8 cellular contexts compared by ENCODE assay signal in genomic region chr19:14361824-14362223, GRCh38. TPM values are rescaled to one million over a fixed set of nuclear protein-coding genes. Genes with fewer than 3 reads are reported as not detected.
A peak's percentile ranks its signal among the peaks of the same experiment; 100 is the strongest.
DNase-seq lines count a peak whose midpoint lies in the region; ATAC-seq and TF ChIP-seq lines count a peak whose summit lies in the region.

No MANE protein-coding gene starts in this region.

- H3K9me3 Mint-ChIP-seq in CD4-positive, alpha-beta T cell: no peaks in the 10 kb centered on the region
- H3K9me3 Mint-ChIP-seq in activated CD4-positive, alpha-beta T cell treated with anti-CD3 and anti-CD28 coated beads, Interleukin-2, amount 10 ng/mL, durations not matched to agents 24 days and 14 days: no peaks in the 10 kb centered on the region
- H3K9me3 Mint-ChIP-seq in immature natural killer cell: no peaks in the 10 kb centered on the region

- no peaks in the 10 kb centered on the region for H3K27me3 Mint-ChIP-seq in CD4-positive, alpha-beta T cell
- H3K27me3 Mint-ChIP-seq in activated CD4-positive, alpha-beta T cell treated with anti-CD3 and anti-CD28 coated beads, Interleukin-2, amount 10 ng/mL, durations not matched to agents 24 days and 14 days: no peaks in the 10 kb centered on the region
- H3K27me3 Mint-ChIP-seq in immature natural killer cell (ENCODE audit: low read depth in 3 of 3): peaks cover 2 to 7% (median 4%) of the 10 kb centered on the region in 3 donors

- intact Hi-C loops in CD4-positive, alpha-beta T cell (cut with DNase I, micrococcal nuclease): loop anchor here (1.0 to 10.0 kb wide), 3 partner anchors 44 to 227 kb away; partner anchors contain the start of gene ASF1B (in 1 of the 2)
- intact Hi-C loops in activated CD4-positive, alpha-beta T cell treated with anti-CD3 and anti-CD28 coated beads, Interleukin-2, amount 10 ng/mL, durations not matched to agents 24 days and 14 days (cut with micrococcal nuclease): loop anchor here (1.0 kb wide), 2 partner anchors 23 to 44 kb away; no protein-coding TSS in a partner anchor

- no peaks in the 10 kb centered on the region for H3K36me3 ChIP-seq in HAP-1 (replicated peaks)

- no peaks in the 10 kb centered on the region for H3K36me3 Mint-ChIP-seq in CD4-positive, alpha-beta T cell (ENCODE audit: low read depth)
- peaks cover 2% of the 10 kb centered on the region for H3K36me3 Mint-ChIP-seq in activated CD4-positive, alpha-beta T cell treated with anti-CD3 and anti-CD28 coated beads, Interleukin-2, amount 10 ng/mL, durations not matched to agents 24 days and 14 days (ENCODE audit: low read depth)
- H3K36me3 Mint-ChIP-seq in immature natural killer cell: no peaks in the 10 kb centered on the region

- no peaks in the 10 kb centered on the region for H3K27me3 ChIP-seq in CD4-positive, alpha-beta T cell (ENCODE audit: control insufficient read depth, insufficient read depth, low read length)
- H3K27me3 ChIP-seq in HAP-1 (ENCODE audit: low read depth): no peaks in the 10 kb centered on the region

- H3K9me3 ChIP-seq in CD4-positive, alpha-beta T cell (ENCODE audit: control insufficient read depth, low read length): no peaks in the 10 kb centered on the region
- no peaks in the 10 kb centered on the region for H3K9me3 ChIP-seq in HAP-1

- ATAC-seq in CD4-positive, alpha-beta T cell (ENCODE audit: poor library complexity): peak; percentile 44
- ATAC-seq in HG03025 (IDR thresholded peaks at IDR 0.05; ENCODE audit: low FRiP score, unreplicated experiment): no peak
- ATAC-seq in HG03039 (IDR thresholded peaks at IDR 0.05; ENCODE audit: unreplicated experiment): no peak

- peak in 5 of 10 experiments; percentile 24 to 48 (median 43) for DNase-seq in CD4-positive, alpha-beta T cell
- DNase-seq in HAP-1 (ENCODE audit: low spot score in 2 of 2): peak; percentile 46 to 63
- DNase-seq in activated CD4-positive, alpha-beta T cell treated with anti-CD3 and anti-CD28 coated beads, Interleukin-2, amount 10 ng/mL, durations not matched to agents 24 days and 14 days: peak; percentile 83
- DNase-seq in immature natural killer cell: peak; percentile 46 to 64 (median 57)
- no peak for DNase-seq in NCI-H2227 (lab: John Stamatoyannopoulos, UW; ENCODE audit: unreplicated experiment)
- no peak for DNase-seq in T-helper 9 cell

- peaks cover 44% of the 10 kb centered on the region for H3K4me1 Mint-ChIP-seq in CD4-positive, alpha-beta T cell (ENCODE audit: low read depth)
- H3K4me1 Mint-ChIP-seq in activated CD4-positive, alpha-beta T cell treated with anti-CD3 and anti-CD28 coated beads, Interleukin-2, amount 10 ng/mL, durations not matched to agents 24 days and 14 days: peaks cover 30% of the 10 kb centered on the region
- peaks cover 49 to 53% of the 10 kb centered on the region in 2 donors for H3K4me1 Mint-ChIP-seq in immature natural killer cell

- POLR2A ChIA-PET in CD4-positive, alpha-beta T cell (lab: Charles Lee): interaction anchor here (0.7 to 14.1 kb wide), 5 partner anchors 13 to 71 kb away, joined by 3 to 240 read pairs (median 5); partner anchors contain the start of genes ADGRE5 and PKN1

- H3K27ac Mint-ChIP-seq in CD4-positive, alpha-beta T cell: peak overlapping the region; percentile 81
- peak overlapping the region; percentile 86 for H3K27ac Mint-ChIP-seq in activated CD4-positive, alpha-beta T cell treated with anti-CD3 and anti-CD28 coated beads, Interleukin-2, amount 10 ng/mL, durations not matched to agents 24 days and 14 days
- H3K27ac Mint-ChIP-seq in immature natural killer cell: peak overlapping the region; percentile 85 to 92 (median 86)

- H3K4me3 ChIP-seq in HAP-1: no peak overlapping the region

- H3K27ac ChIP-seq in CD4-positive, alpha-beta T cell (ENCODE audit: low read depth, low read length): no peak overlapping the region

- peak; percentile 29 for TF ChIP-seq CTCF in CD4-positive, alpha-beta T cell (IDR thresholded peaks at IDR 0.05)

- CTCF ChIA-PET in CD4-positive, alpha-beta T cell (lab: Charles Lee): interaction anchor here (0.6 to 5.9 kb wide), 21 partner anchors 9 to 373 kb away, joined by 3 to 93 read pairs (median 5); partner anchors contain the start of genes ADGRE5 and ASF1B

- peaks cover 17% of the 10 kb centered on the region for H3K4me1 ChIP-seq in HAP-1

- H3K4me3 Mint-ChIP-seq in CD4-positive, alpha-beta T cell: peak overlapping the region; percentile 84
- peak overlapping the region; percentile 93 for H3K4me3 Mint-ChIP-seq in activated CD4-positive, alpha-beta T cell treated with anti-CD3 and anti-CD28 coated beads, Interleukin-2, amount 10 ng/mL, durations not matched to agents 24 days and 14 days
- H3K4me3 Mint-ChIP-seq in immature natural killer cell: peak overlapping the region; percentile 71 to 85 (median 76)

- in situ Hi-C loops in HAP-1 (cut with MboI; ENCODE audit: low sequenced_read_pairs): no loop called here

RNA-seq across cellular contexts. Expression of gene ADGRE5, which starts 19.4 kb away (rescaled TPM):
- total RNA-seq in CD4-positive, alpha-beta T cell: 100 to 1,000 TPM; 745 to 751 TPM
- total RNA-seq in activated CD4-positive, alpha-beta T cell treated with anti-CD3 and anti-CD28 coated beads, Interleukin-2, amount 10 ng/mL, durations not matched to agents 24 days and 14 days: 206 and 209 TPM in 2 replicates
- polyA plus RNA-seq in immature natural killer cell: 100 to 1,000 TPM; 360 to 783 (median 485) TPM

RNA-seq across cellular contexts. Expression of gene DDX39A, which starts 57.3 kb away (rescaled TPM):
- 100 to 1,000 TPM; 296 to 299 TPM for total RNA-seq in CD4-positive, alpha-beta T cell
- total RNA-seq in activated CD4-positive, alpha-beta T cell treated with anti-CD3 and anti-CD28 coated beads, Interleukin-2, amount 10 ng/mL, durations not matched to agents 24 days and 14 days: 274 and 280 TPM in 2 replicates
- 100 to 1,000 TPM; 117 to 177 (median 144) TPM for polyA plus RNA-seq in immature natural killer cell

Comparison
In these comparisons a context has a peak if more than half of its experiments do, and no peak if none do; other contexts are left out.
1. DNase-seq: peak in HAP-1 (2 of 2), activated CD4-positive, alpha-beta T cell treated with anti-CD3 and anti-CD28 coated beads, Interleukin-2, amount 10 ng/mL, durations not matched to agents 24 days and 14 days (single experiment) and immature natural killer cell (3 of 3); none in NCI-H2227 (single experiment) and T-helper 9 cell (single experiment).
2. Peak in every context shown above with its lines, with median percentiles within 50 percentile points of each other: H3K27ac Mint-ChIP-seq and H3K4me3 Mint-ChIP-seq.